ENCODE assay signal across 8 cellular contexts in genomic region chr6:25601797-25602679, GRCh38. TPM values are rescaled to one million over a fixed set of nuclear protein-coding genes. Genes with fewer than 3 reads are reported as not detected.
DNase-seq lines count a peak whose midpoint lies in the region; ATAC-seq and TF ChIP-seq lines count a peak whose summit lies in the region.

No MANE protein-coding gene starts in this region.

- intact Hi-C loops in activated B cell treated with CpG ODN at 0.5 μM for 24 hours (cut with micrococcal nuclease) = loop anchor here (1.0 to 5.0 kb wide), 4 partner anchors 45 to 379 kb away; no protein-coding TSS in a partner anchor

- TF ChIP-seq POLR2A in tibial nerve (IDR thresholded peaks at IDR 0.05) = no peak

- no peak overlapping the region for H3K4me3 Mint-ChIP-seq in activated B cell treated with CpG ODN at 0.5 μM for 24 hours

- POLR2A ChIA-PET in activated B cell treated with CpG ODN at 0.5 μM for 24 hours (lab: Charles Lee) = no interaction called here

- no peak overlapping the region for H3K27ac ChIP-seq in tibial nerve

- 25 to 29% methylated on average over 4 of the region's 4 CpGs for WGBS in tibial nerve, 2 donors

- no peaks in the 10 kb centered on the region for H3K4me1 Mint-ChIP-seq in activated B cell treated with CpG ODN at 0.5 μM for 24 hours

- H3K4me3 ChIP-seq in tibial nerve = no peak overlapping the region

- TF ChIP-seq EP300 in tibial nerve (IDR thresholded peaks at IDR 0.05) = no peak

- H3K4me1 ChIP-seq in tibial nerve = no peaks in the 10 kb centered on the region

- peaks cover 5% of the 10 kb centered on the region for H3K36me3 Mint-ChIP-seq in activated B cell treated with CpG ODN at 0.5 μM for 24 hours (ENCODE audit: low read depth)

- H3K9me3 ChIP-seq in tibial nerve = no peaks in the 10 kb centered on the region

- TF ChIP-seq CTCF in activated B cell treated with CpG ODN at 0.5 μM for 24 hours (IDR thresholded peaks at IDR 0.05) = peak; percentile 41
- TF ChIP-seq CTCF in tibial nerve (IDR thresholded peaks at IDR 0.05) = peak; percentile 35 to 67 (median 41)

- H3K9me3 Mint-ChIP-seq in activated B cell treated with CpG ODN at 0.5 μM for 24 hours = no peaks in the 10 kb centered on the region

- DNase-seq in NOMO-1 (lab: John Stamatoyannopoulos, UW; ENCODE audit: unreplicated experiment in 2 of 2) = peak; percentile 53 to 61
- DNase-seq in NOMO-1 treated with dmso at 0.1 percent for 144 hours (lab: John Stamatoyannopoulos, UW; ENCODE audit: unreplicated experiment) = no peak
- DNase-seq in NCI-H2029 (lab: John Stamatoyannopoulos, UW) = peak; percentile 69
- no peak for DNase-seq in activated B cell treated with CpG ODN at 0.5 μM for 24 hours
- peak; percentile 78 for DNase-seq in inferior parietal cortex (ENCODE audit: extremely low spot score)
- DNase-seq in tibial nerve (ENCODE audit: low spot score in 2 of 2) = no peak
- DNase-seq in stimulated activated CD4-positive, alpha-beta T cell treated with anti-CD3 and anti-CD28 coated beads, Interleukin-15, amount 100 ng/mL, for 24 hours = no peak

- H3K27me3 ChIP-seq in tibial nerve = no peaks in the 10 kb centered on the region

- CTCF ChIA-PET in activated B cell treated with CpG ODN at 0.5 μM for 24 hours (lab: Charles Lee) = interaction anchor here (0.8 to 4.9 kb wide), 5 partner anchors 11 to 383 kb away, joined by 3 to 26 read pairs (median 3); no protein-coding TSS in a partner anchor

- peaks cover 0 to 10% (median 0%) of the 10 kb centered on the region in 3 donors for H3K36me3 ChIP-seq in tibial nerve

- H3K27ac Mint-ChIP-seq in activated B cell treated with CpG ODN at 0.5 μM for 24 hours = no peak overlapping the region

- ATAC-seq in activated B cell treated with CpG ODN at 0.5 μM for 24 hours (ENCODE audit: low read depth) = no peak
- no peak for ATAC-seq in GM19463 (IDR thresholded peaks at IDR 0.05; ENCODE audit: unreplicated experiment)

- H3K27me3 Mint-ChIP-seq in activated B cell treated with CpG ODN at 0.5 μM for 24 hours = no peaks in the 10 kb centered on the region

RNA-seq across cellular contexts. Expression of gene SCGN, which starts 50.0 kb away (rescaled TPM):
- total RNA-seq in activated B cell treated with CpG ODN at 0.5 μM for 24 hours (not detected in 2 replicates), tibial nerve (not detected)

Comparison
In these comparisons a context has a peak if more than half of its experiments do, and no peak if none do; other contexts are left out.
1. DNase-seq: peak in NOMO-1 (2 of 2), NCI-H2029 (single experiment) and inferior parietal cortex (single experiment); none in NOMO-1 treated with dmso at 0.1 percent for 144 hours (single experiment), activated B cell treated with CpG ODN at 0.5 μM for 24 hours (single experiment), tibial nerve (0 of 2) and stimulated activated CD4-positive, alpha-beta T cell treated with anti-CD3 and anti-CD28 coated beads, Interleukin-15, amount 100 ng/mL, for 24 hours (single experiment).